8 cellular contexts compared by ENCODE assay signal in the genomic region with DNA sequence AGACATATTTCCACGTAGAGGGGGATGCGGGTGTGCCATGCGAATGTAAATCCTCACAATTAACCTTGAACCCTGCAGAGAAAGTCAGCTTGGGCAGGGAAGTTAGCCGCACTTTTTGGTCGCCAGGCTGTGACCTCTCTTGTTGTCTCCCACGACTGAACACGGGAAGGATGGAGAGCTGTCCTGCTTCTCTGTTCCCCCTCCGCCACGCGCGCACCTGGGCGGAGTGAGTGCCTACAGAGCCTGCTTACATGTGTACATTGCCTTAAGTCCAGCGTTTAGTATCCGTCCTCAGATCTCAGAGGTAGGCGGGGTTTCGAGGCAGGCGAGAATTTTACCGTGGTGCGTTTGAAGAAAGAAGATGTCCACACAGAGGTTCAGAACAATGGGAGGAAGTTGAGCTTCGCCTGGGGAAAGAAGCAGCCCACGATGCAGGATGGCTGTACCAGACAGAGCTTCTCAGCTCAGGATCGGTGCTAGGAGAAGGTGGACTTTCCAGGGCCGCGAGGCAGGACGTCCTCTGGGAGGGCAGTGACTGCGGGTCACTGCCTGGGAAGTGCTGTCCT. TPM values are rescaled to one million over a fixed set of nuclear protein-coding genes. Genes with fewer than 3 reads are reported as not detected.
DNase-seq lines count a peak whose midpoint lies in the region; ATAC-seq and TF ChIP-seq lines count a peak whose summit lies in the region.

No MANE protein-coding gene starts in this region.

- TF ChIP-seq POLR2A in ovary (IDR thresholded peaks at IDR 0.05), result no peak

- peak overlapping the region; percentile 87 for H3K27ac ChIP-seq in ACC112 (ENCODE audit: low read depth, low read length)
- H3K27ac ChIP-seq in ovary, result peak overlapping the region in 1 of 2 donors; percentile 29

- H3K9me3 ChIP-seq in NT2/D1 (ENCODE audit: insufficient read depth, low read length) (peaks cover 7% of the 10 kb centered on the region; the same call in 1 of the 2 replicates), ovary (no peaks in the 10 kb centered on the region)

- H3K4me3 Mint-ChIP-seq in activated naive CD8-positive, alpha-beta T cell, result peak overlapping the region; percentile 94

- peaks cover 30% of the 10 kb centered on the region for H3K4me1 ChIP-seq in ACC112 (ENCODE audit: control insufficient read depth, insufficient read depth, low read length, unreplicated experiment)
- H3K4me1 ChIP-seq in NT2/D1 (ENCODE audit: insufficient read depth, insufficient read length), result no peaks in the 10 kb centered on the region
- H3K4me1 ChIP-seq in ovary (ENCODE audit: insufficient read depth), result peaks cover 11% of the 10 kb centered on the region

- H3K9ac ChIP-seq in NT2/D1 (ENCODE audit: insufficient read length, low read depth), result peak overlapping the region; percentile 77

- peak; percentile 44 for DNase-seq in GM13976 (ENCODE audit: low spot score)
- DNase-seq in NT2/D1 (ENCODE audit: low read depth, low spot score), result no peak
- DNase-seq in Right ventricle myocardium superior, result peak; percentile 62
- DNase-seq in ovary, result peak in 3 of 5 donors; percentile 15 to 43 (median 25)
- DNase-seq in cerebellar nuclear complex (lab: John Stamatoyannopoulos, UW), result no peak

- H3K36me3 ChIP-seq in ACC112 (ENCODE audit: insufficient read depth, low read length), result no peaks in the 10 kb centered on the region
- peaks cover 5% of the 10 kb centered on the region for H3K36me3 ChIP-seq in NT2/D1 (ENCODE audit: insufficient read depth, insufficient read length, low read length)
- H3K36me3 ChIP-seq in ovary, result no peaks in the 10 kb centered on the region

- peaks cover 4% of the 10 kb centered on the region for H3K9me3 Mint-ChIP-seq in activated naive CD8-positive, alpha-beta T cell (ENCODE audit: low read depth)

- TF ChIP-seq EP300 in ovary (IDR thresholded peaks at IDR 0.05), result no peak

- 1 to 2% (median 2%) methylated on average over 26 of the region's 26 CpGs for WGBS in ovary, 3 donors

- H3K27ac Mint-ChIP-seq in activated naive CD8-positive, alpha-beta T cell, result peak overlapping the region; percentile 93

- peak overlapping the region; percentile 87 for H2AFZ ChIP-seq in ACC112 (ENCODE audit: low read length, unreplicated experiment)

- peak; percentile 20 for ATAC-seq in HG03025 (IDR thresholded peaks at IDR 0.05; ENCODE audit: low FRiP score, unreplicated experiment)
- peak; percentile 49 for ATAC-seq in Right ventricle myocardium superior (ENCODE audit: poor library complexity)

- peaks cover 13% of the 10 kb centered on the region for H3K27me3 Mint-ChIP-seq in activated naive CD8-positive, alpha-beta T cell

- H3K4me3 ChIP-seq in ACC112 (ENCODE audit: low read depth, low read length) (peak overlapping the region; percentile 91), NT2/D1 (ENCODE audit: insufficient read length, low read depth) (peak overlapping the region; percentile 56), ovary (peak overlapping the region; percentile 56)

- no peaks in the 10 kb centered on the region for H3K36me3 Mint-ChIP-seq in activated naive CD8-positive, alpha-beta T cell

- no peak for TF ChIP-seq CTCF in GM13976 (IDR thresholded peaks at IDR 0.05; ENCODE audit: borderline replicate concordance, control extremely low read depth, extremely low read depth, insufficient read depth, missing control alignments)
- TF ChIP-seq CTCF in ovary (IDR thresholded peaks at IDR 0.05), result no peak

- H3K79me2 ChIP-seq in ACC112 (ENCODE audit: control insufficient read depth, insufficient read depth, low read length, unreplicated experiment), result peaks cover 33% of the 10 kb centered on the region

- in situ Hi-C loops in GM13976 (cut with MboI; ENCODE audit: low sequenced_read_pairs, unreplicated experiment), result no loop called here

- H3K27me3 ChIP-seq in ACC112 (ENCODE audit: insufficient read depth, low read length) (no peaks in the 10 kb centered on the region), NT2/D1 (ENCODE audit: insufficient read depth, insufficient read length) (peaks cover 21% of the 10 kb centered on the region), ovary (no peaks in the 10 kb centered on the region)

- H3K4me1 Mint-ChIP-seq in activated naive CD8-positive, alpha-beta T cell (ENCODE audit: low read depth), result peaks cover 37% of the 10 kb centered on the region

- intact Hi-C loops in Right ventricle myocardium superior (cut with DNase I), result no loop called here
- intact Hi-C loops in ovary (cut with DNase I), result loop anchor here in 1 of 4 donors (10.0 kb wide), 1 partner anchor 1235 kb away; the partner anchor contains the start of gene MAPK8

RNA-seq across cellular contexts. Expression of gene ERCC6, which starts 0.5 kb away (rescaled TPM):
- total RNA-seq in Right ventricle myocardium superior (25.3 TPM), ovary (10 to 100 TPM in 6 of 7 donors, 1 to 10 TPM in 1; 7.1 to 24.1 (median 20.6) TPM)
- polyA plus RNA-seq in ovary, result 1 to 10 TPM; 6.8 to 9.7 TPM

Comparison
In these comparisons a context has a peak if more than half of its experiments do, and no peak if none do; other contexts are left out.
1. DNase-seq: peak in GM13976 (single experiment), Right ventricle myocardium superior (single experiment) and ovary (3 of 5); none in NT2/D1 (single experiment) and cerebellar nuclear complex (0 of 2).
2. Peak in every context shown above with its lines, with median percentiles within 50 percentile points of each other: H3K4me3 ChIP-seq.